ENCODE assay signal across 10 cellular contexts in genomic region chr13:97142452-97142851, GRCh38.
DNase-seq lines count a peak whose midpoint lies in the region; ATAC-seq and TF ChIP-seq lines count a peak whose summit lies in the region.
"Had no signal": no experiment of that assay in that cellular context is flagged by ENCODE, and none has a peak within 500 bp of the region (broad histone marks: within the 10 kb centered on the region; RNA-seq: fewer than 3 reads in every experiment).

No MANE protein-coding gene starts in this region.

- intact Hi-C loops in naive thymus-derived CD4-positive, alpha-beta T cell (cut with micrococcal nuclease), result no loop called here
- intact Hi-C loops in CD4-positive, alpha-beta T cell (cut with DNase I, micrococcal nuclease), result no loop called here

- H3K36me3 ChIP-seq in CD8-positive, alpha-beta memory T cell (ENCODE audit: insufficient read depth, low read length), result no peaks in the 10 kb centered on the region
- no peaks in the 10 kb centered on the region for H3K36me3 ChIP-seq in naive thymus-derived CD4-positive, alpha-beta T cell (ENCODE audit: control insufficient read depth in 2 of 3, insufficient read depth in 3 of 3, low read length in 3 of 3)

- H3K4me3 Mint-ChIP-seq in CD8-positive, alpha-beta memory T cell, result peak overlapping the region in 4 of 7 donors; percentile 25 to 49 (median 36)
- H3K4me3 Mint-ChIP-seq in endothelial cell (ENCODE audit: unreplicated experiment), result no peak overlapping the region
- peak overlapping the region in 6 of 10 donors; percentile 11 to 54 (median 37) for H3K4me3 Mint-ChIP-seq in naive thymus-derived CD4-positive, alpha-beta T cell
- H3K4me3 Mint-ChIP-seq in CD4-positive, alpha-beta T cell, result no peak overlapping the region

- no peaks in the 10 kb centered on the region for H3K4me1 ChIP-seq in CD8-positive, alpha-beta memory T cell (ENCODE audit: insufficient read depth, low read length)
- no peaks in the 10 kb centered on the region for H3K4me1 ChIP-seq in naive thymus-derived CD4-positive, alpha-beta T cell (ENCODE audit: control insufficient read depth in 2 of 2, insufficient read depth in 2 of 2, low read length in 2 of 2)

- no peaks in the 10 kb centered on the region for H3K9me3 ChIP-seq in CD8-positive, alpha-beta memory T cell (ENCODE audit: low read length)
- H3K9me3 ChIP-seq in naive thymus-derived CD4-positive, alpha-beta T cell (ENCODE audit: control insufficient read depth in 2 of 3, low read length in 3 of 3), result no peaks in the 10 kb centered on the region
- H3K9me3 ChIP-seq in CD4-positive, alpha-beta T cell (ENCODE audit: control insufficient read depth, low read length), result no peaks in the 10 kb centered on the region

- POLR2A ChIA-PET in CD8-positive, alpha-beta memory T cell (lab: Charles Lee), result no interaction called here
- POLR2A ChIA-PET in naive thymus-derived CD4-positive, alpha-beta T cell (lab: Charles Lee), result no interaction called here
- POLR2A ChIA-PET in CD4-positive, alpha-beta T cell (lab: Charles Lee), result interaction anchor here (1.8 kb wide), 1 partner anchor 73 kb away, joined by 5 read pairs; no protein-coding TSS in a partner anchor

- peaks cover 15 to 45% of the 10 kb centered on the region in 2 donors for H3K27me3 Mint-ChIP-seq in CD8-positive, alpha-beta memory T cell
- H3K27me3 Mint-ChIP-seq in endothelial cell (ENCODE audit: unreplicated experiment), result peaks cover 7% of the 10 kb centered on the region
- peaks cover 6 to 25% (median 22%) of the 10 kb centered on the region in 5 donors for H3K27me3 Mint-ChIP-seq in naive thymus-derived CD4-positive, alpha-beta T cell
- peaks cover 6% of the 10 kb centered on the region for H3K27me3 Mint-ChIP-seq in CD4-positive, alpha-beta T cell

- no peak for DNase-seq in CD8-positive, alpha-beta memory T cell
- peak; percentile 13 for DNase-seq in NCI-H510A (lab: John Stamatoyannopoulos, UW)
- peak; percentile 27 for DNase-seq in endothelial cell (ENCODE audit: low spot score)
- no peak for DNase-seq in naive thymus-derived CD4-positive, alpha-beta T cell
- DNase-seq in CD4-positive, alpha-beta T cell, result no peak
- DNase-seq in NCI-H146 (lab: John Stamatoyannopoulos, UW), result no peak
- DNase-seq: NCI-H2227 treated with DMSO at 0.1 percent for 48 hours; stimulated activated CD4-positive, alpha-beta T cell treated with anti-CD3 and anti-CD28 coated beads, Interleukin-4, amount 100 ng/mL, for 24 hours had no signal

- TF ChIP-seq CTCF in endothelial cell (IDR thresholded peaks at IDR 0.05; ENCODE audit: unreplicated experiment), result no peak
- no peak for TF ChIP-seq CTCF in CD4-positive, alpha-beta T cell (IDR thresholded peaks at IDR 0.05)

- no peak for ATAC-seq in naive thymus-derived CD4-positive, alpha-beta T cell
- ATAC-seq in GM21515 (IDR thresholded peaks at IDR 0.05; ENCODE audit: unreplicated experiment) (no peak), GM19455 (IDR thresholded peaks at IDR 0.05; ENCODE audit: unreplicated experiment) (no peak)
- no peak for ATAC-seq in CD4-positive, alpha-beta T cell (ENCODE audit: poor library complexity)

- H3K36me3 Mint-ChIP-seq in CD8-positive, alpha-beta memory T cell, result peaks cover 0 to 5% (median 0%) of the 10 kb centered on the region in 3 donors
- H3K36me3 Mint-ChIP-seq in endothelial cell (ENCODE audit: low read depth, unreplicated experiment), result no peaks in the 10 kb centered on the region
- no peaks in the 10 kb centered on the region for H3K36me3 Mint-ChIP-seq in naive thymus-derived CD4-positive, alpha-beta T cell
- H3K36me3 Mint-ChIP-seq in CD4-positive, alpha-beta T cell (ENCODE audit: low read depth), result no peaks in the 10 kb centered on the region

- H3K27ac Mint-ChIP-seq in CD8-positive, alpha-beta memory T cell, result no peak overlapping the region
- H3K27ac Mint-ChIP-seq in endothelial cell (ENCODE audit: unreplicated experiment), result peak overlapping the region; percentile 44
- H3K27ac Mint-ChIP-seq in naive thymus-derived CD4-positive, alpha-beta T cell, result no peak overlapping the region
- no peak overlapping the region for H3K27ac Mint-ChIP-seq in CD4-positive, alpha-beta T cell

- H3K27me3 ChIP-seq in CD8-positive, alpha-beta memory T cell (ENCODE audit: insufficient read depth, low read length, poor library complexity, severe bottlenecking), result no peaks in the 10 kb centered on the region
- H3K27me3 ChIP-seq in naive thymus-derived CD4-positive, alpha-beta T cell (ENCODE audit: control insufficient read depth in 2 of 2, insufficient read depth in 2 of 2, low read length in 2 of 2), result no peaks in the 10 kb centered on the region
- no peaks in the 10 kb centered on the region for H3K27me3 ChIP-seq in CD4-positive, alpha-beta T cell (ENCODE audit: control insufficient read depth, insufficient read depth, low read length)

- CTCF ChIA-PET in CD8-positive, alpha-beta memory T cell (lab: Charles Lee), result interaction anchor here (0.9 to 1.2 kb wide), 2 partner anchors 32 to 217 kb away, joined by 3 read pairs; no protein-coding TSS in a partner anchor
- CTCF ChIA-PET in naive thymus-derived CD4-positive, alpha-beta T cell (lab: Charles Lee), result interaction anchor here (0.7 kb wide), 1 partner anchor 32 kb away, joined by 3 read pairs; no protein-coding TSS in a partner anchor
- CTCF ChIA-PET in CD4-positive, alpha-beta T cell (lab: Charles Lee), result interaction anchor here (1.6 kb wide), 1 partner anchor 33 kb away, joined by 5 read pairs; no protein-coding TSS in a partner anchor

- H3K9me3 Mint-ChIP-seq in CD8-positive, alpha-beta memory T cell, result no peaks in the 10 kb centered on the region
- H3K9me3 Mint-ChIP-seq in endothelial cell (ENCODE audit: unreplicated experiment), result no peaks in the 10 kb centered on the region
- peaks cover 0 to 1% (median 0%) of the 10 kb centered on the region in 11 donors for H3K9me3 Mint-ChIP-seq in naive thymus-derived CD4-positive, alpha-beta T cell
- H3K9me3 Mint-ChIP-seq in CD4-positive, alpha-beta T cell, result no peaks in the 10 kb centered on the region

- no peak overlapping the region for H3K27ac ChIP-seq in CD8-positive, alpha-beta memory T cell (ENCODE audit: low read depth, low read length)
- H3K27ac ChIP-seq in naive thymus-derived CD4-positive, alpha-beta T cell (ENCODE audit: low read depth, low read length), result no peak overlapping the region
- no peak overlapping the region for H3K27ac ChIP-seq in CD4-positive, alpha-beta T cell (ENCODE audit: low read depth, low read length)

- no peak overlapping the region for H3K4me3 ChIP-seq in CD8-positive, alpha-beta memory T cell (ENCODE audit: low read length)
- no peak overlapping the region for H3K4me3 ChIP-seq in naive thymus-derived CD4-positive, alpha-beta T cell (ENCODE audit: low read length)

- peaks cover 0 to 10% (median 4%) of the 10 kb centered on the region in 3 donors for H3K4me1 Mint-ChIP-seq in CD8-positive, alpha-beta memory T cell
- peaks cover 19% of the 10 kb centered on the region for H3K4me1 Mint-ChIP-seq in endothelial cell (ENCODE audit: unreplicated experiment)
- peaks cover 0 to 10% (median 5%) of the 10 kb centered on the region in 7 donors for H3K4me1 Mint-ChIP-seq in naive thymus-derived CD4-positive, alpha-beta T cell
- peaks cover 5% of the 10 kb centered on the region for H3K4me1 Mint-ChIP-seq in CD4-positive, alpha-beta T cell (ENCODE audit: low read depth)

Comparison
In these comparisons a context has a peak if more than half of its experiments do, and no peak if none do; other contexts are left out.
1. DNase-seq: peak in NCI-H510A (single experiment) and endothelial cell (single experiment); none in CD8-positive, alpha-beta memory T cell (0 of 5), naive thymus-derived CD4-positive, alpha-beta T cell (0 of 9), CD4-positive, alpha-beta T cell (0 of 10) and NCI-H146 (single experiment).
2. H3K4me3 Mint-ChIP-seq: peak in CD8-positive, alpha-beta memory T cell (4 of 7) and naive thymus-derived CD4-positive, alpha-beta T cell (6 of 10); none in endothelial cell (single experiment) and CD4-positive, alpha-beta T cell (single experiment).